In genomic region chr11:9969068-9969467, GRCh38 we compare ENCODE assay signal across 19 cellular contexts.
DNase-seq lines count a peak whose midpoint lies in the region; ATAC-seq, FAIRE-seq and TF ChIP-seq lines count a peak whose summit lies in the region.
"Had no signal": no experiment of that assay in that cellular context is flagged by ENCODE, and none has a peak within 500 bp of the region (broad histone marks: within the 10 kb centered on the region; RNA-seq: fewer than 3 reads in every experiment).

No MANE protein-coding gene starts in this region.

- no peaks in the 10 kb centered on the region for H3K79me2 ChIP-seq in mesendoderm (ENCODE audit: control insufficient read depth, insufficient read depth, low read length)

- no peak overlapping the region for H3K9ac ChIP-seq in mesendoderm (ENCODE audit: low read length)
- H3K9ac ChIP-seq: GM23248, KMS-11 had no signal

- H3K27ac ChIP-seq in Panc1 (ENCODE audit: low read length) = peak overlapping the region; percentile 51
- H3K27ac ChIP-seq in mesendoderm (ENCODE audit: low read depth, low read length) = no peak overlapping the region
- H3K27ac ChIP-seq: C4-2B, GM23248, KMS-11 had no signal

- H3K56ac ChIP-seq in mesendoderm (ENCODE audit: low read length) = no peak overlapping the region

- no peak overlapping the region for H2BK120ac ChIP-seq in mesendoderm (ENCODE audit: low read depth, low read length)

- no peak for TF ChIP-seq POLR2A in H54 (IDR thresholded peaks at IDR 0.05; ENCODE audit: low read depth, low read length)

- H3K4me3 ChIP-seq in Panc1 (ENCODE audit: low read depth in 2 of 2, low read length in 2 of 2) (no peak overlapping the region), fibroblast of villous mesenchyme (ENCODE audit: low read depth, low read length) (no peak overlapping the region), mesendoderm (ENCODE audit: low read length) (no peak overlapping the region)
- H3K4me3 ChIP-seq: GM23248 had no signal

- CTCF ChIA-PET in Panc1 (lab: Charles Lee) = interaction anchor here (0.7 kb wide), 1 partner anchor 212 kb away, joined by 3 read pairs; no protein-coding TSS in a partner anchor

- DNase-seq in H54 (ENCODE audit: insufficient read length, low spot score) (no peak), Panc1 (ENCODE audit: low read depth, low spot score) (no peak), fibroblast of villous mesenchyme (ENCODE audit: low read depth) (peak; percentile 63), mesendoderm (no peak), left ventricle myocardium superior (no peak), cerebellar cortex (ENCODE audit: low spot score) (no peak)
- DNase-seq in central memory CD4-positive, alpha-beta T cell = no peak
- DNase-seq: AML-193; Caco-2; CD4-positive, alpha-beta T cell; GM23248; H7; HFFc6 had no signal

- H3K4me2 ChIP-seq in mesendoderm (ENCODE audit: low read length) = no peak overlapping the region
- H3K4me2 ChIP-seq: KMS-11 had no signal

- intact Hi-C loops in Panc1 (cut with micrococcal nuclease; ENCODE audit: unreplicated experiment) (loop anchor here (2.0 kb wide), 1 partner anchor 106 kb away; no protein-coding TSS in a partner anchor), left ventricle myocardium superior (cut with micrococcal nuclease) (no loop called here)

- no peak for TF ChIP-seq CTCF in Panc1 (IDR thresholded peaks at IDR 0.05)
- TF ChIP-seq CTCF in fibroblast of villous mesenchyme (IDR thresholded peaks at IDR 0.05; ENCODE audit: insufficient read depth, low read depth, low read length) = no peak

- FAIRE-seq in H54 (lab: Jason Lieb, UNC) = peak; percentile 92
- FAIRE-seq: A204.1, D721Med, GM12891 had no signal

- H2BK15ac ChIP-seq in mesendoderm (replicated peaks; ENCODE audit: low read depth) = peak overlapping the region; percentile 2

- no peak overlapping the region for H4K8ac ChIP-seq in mesendoderm (ENCODE audit: low read depth, low read length)

- in situ Hi-C loops in Panc1 (cut with HindIII; ENCODE audit: low pct_unique_long_range_greater_than_20kb, low sequenced_read_pairs) = no loop called here

- POLR2A ChIA-PET in Panc1 (lab: Charles Lee) = no interaction called here

- 0 out of 2 replicates have a peak, but pooled peaks have one; percentile 26 for ATAC-seq in Panc1
- ATAC-seq in left ventricle myocardium superior = no peak
- ATAC-seq: HCT116 had no signal

- H3K79me1 ChIP-seq in mesendoderm (ENCODE audit: low read length) = no peaks in the 10 kb centered on the region

- H3K27me3 ChIP-seq in Panc1 (ENCODE audit: control insufficient read depth, insufficient read depth, low read length) (no peaks in the 10 kb centered on the region), mesendoderm (ENCODE audit: insufficient read depth, low read length, poor library complexity) (no peaks in the 10 kb centered on the region)

- H3K36me3 ChIP-seq in Panc1 (ENCODE audit: control insufficient read depth, insufficient read depth, low read length) (no peaks in the 10 kb centered on the region), mesendoderm (ENCODE audit: control insufficient read depth, insufficient read depth, low read length) (no peaks in the 10 kb centered on the region)

- TSS peak; percentile 19 for BruUV-seq in Panc1 (replicated peaks; lab: Mats Ljungman, UMichigan)

- no peak overlapping the region for H2AK5ac ChIP-seq in mesendoderm (ENCODE audit: low read length)

- H4K5ac ChIP-seq in mesendoderm (ENCODE audit: low read length) = no peak overlapping the region

- no peak overlapping the region for H3K23ac ChIP-seq in mesendoderm (ENCODE audit: low read length)

- H3K18ac ChIP-seq in mesendoderm (ENCODE audit: low read length) = no peak overlapping the region

- no peak overlapping the region for H3K4ac ChIP-seq in mesendoderm (ENCODE audit: low read depth, low read length)

- WGBS in mesendoderm (ENCODE audit: extremely low coverage, insufficient coverage, low lambda C conversion rate) = no CpG with 5 or more reads among the region's 2 CpGs

- H3K4me1 ChIP-seq in Panc1 (ENCODE audit: control insufficient read depth, insufficient read depth, low read length) (0 out of 2 replicates have a peak, but pooled peaks cover 3% of the 10 kb centered on the region), mesendoderm (ENCODE audit: control insufficient read depth, low read depth, low read length) (no peaks in the 10 kb centered on the region)

- no peaks in the 10 kb centered on the region for H3K9me3 ChIP-seq in Panc1 (ENCODE audit: control insufficient read depth, insufficient read depth, low read depth, low read length)
- H3K9me3 ChIP-seq: Caco-2 had no signal

- no peak overlapping the region for H2BK5ac ChIP-seq in mesendoderm (ENCODE audit: low read length)
